8 cellular contexts compared by ENCODE assay signal in the genomic region with DNA sequence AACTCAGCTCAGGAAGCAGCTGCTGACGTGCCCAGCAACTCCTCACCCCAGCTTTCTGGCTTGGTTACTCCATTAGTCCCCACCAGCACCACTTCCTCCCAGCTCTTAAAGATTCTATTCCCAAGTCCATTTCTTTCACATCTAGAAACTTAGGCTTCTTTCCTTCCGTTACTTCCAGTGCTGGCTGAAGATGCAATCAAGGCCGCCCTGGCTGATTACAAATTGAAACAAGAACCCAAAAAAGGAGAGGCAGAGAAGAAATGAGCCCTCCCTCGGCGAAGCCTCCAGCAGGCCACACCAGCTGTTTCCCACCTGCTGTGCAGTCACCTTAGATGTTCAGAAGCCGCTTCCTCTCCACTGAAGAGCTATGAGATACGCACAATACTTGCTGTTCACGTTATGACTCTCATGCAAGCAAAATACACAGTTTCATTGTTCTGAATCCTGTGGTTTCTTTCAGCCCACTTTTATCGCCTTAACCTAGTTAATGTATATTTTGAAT. TPM values are rescaled to one million over a fixed set of nuclear protein-coding genes. Genes with fewer than 3 reads are reported as not detected.
DNase-seq lines count a peak whose midpoint lies in the region; ATAC-seq and TF ChIP-seq lines count a peak whose summit lies in the region.

No MANE protein-coding gene starts in this region.

- H3K9me3 ChIP-seq in sigmoid colon (no peaks in the 10 kb centered on the region), gastrocnemius medialis (no peaks in the 10 kb centered on the region)

- H3K4me1 ChIP-seq in sigmoid colon, result peaks cover 0 to 51% (median 33%) of the 10 kb centered on the region in 4 donors
- peaks cover 24 to 27% of the 10 kb centered on the region in 2 donors for H3K4me1 ChIP-seq in gastrocnemius medialis

- DNase-seq in DMS153 treated with DMSO at 0.1 percent for 48 hours (lab: John Stamatoyannopoulos, UW; ENCODE audit: unreplicated experiment), result peak; percentile 25
- peak; percentile 30 for DNase-seq in NCI-H1092 (lab: John Stamatoyannopoulos, UW)
- peak; percentile 39 for DNase-seq in activated T-cell treated with anti-CD3 and anti-CD28 coated beads, Interleukin-2, amount 50 U/mL, for 4 hours
- no peak for DNase-seq in sigmoid colon
- DNase-seq in NCI-H2081 treated with DMSO at 0.1 percent for 48 hours (lab: John Stamatoyannopoulos, UW), result no peak
- DNase-seq in gastrocnemius medialis, result no peak
- no peak for DNase-seq in cerebellum (ENCODE audit: low spot score)

- H3K4me3 ChIP-seq in sigmoid colon (no peak overlapping the region), gastrocnemius medialis (no peak overlapping the region)

- TF ChIP-seq POLR2A in sigmoid colon (IDR thresholded peaks at IDR 0.05) (no peak), gastrocnemius medialis (IDR thresholded peaks at IDR 0.05) (no peak)

- H3K27ac ChIP-seq in sigmoid colon (peak overlapping the region; percentile 37 to 98 (median 70)), gastrocnemius medialis (no peak overlapping the region)

- H3K36me3 Mint-ChIP-seq in activated T-cell treated with anti-CD3 and anti-CD28 coated beads, Interleukin-2, amount 50 U/mL, for 4 hours (ENCODE audit: insufficient read depth), result peaks cover 44% of the 10 kb centered on the region

- ATAC-seq in GM21528 (IDR thresholded peaks at IDR 0.05; ENCODE audit: low FRiP score, unreplicated experiment), result peak; percentile 68
- ATAC-seq in activated T-cell treated with anti-CD3 and anti-CD28 coated beads, Interleukin-2, amount 50 U/mL, for 4 hours, result peak; percentile 90 to 91
- no peak for ATAC-seq in gastrocnemius medialis

- TF ChIP-seq EP300 in sigmoid colon (IDR thresholded peaks at IDR 0.05), result no peak

- 48 to 82% methylated on average over 9 of the region's 9 CpGs for WGBS in sigmoid colon, 2 donors

- H3K27me3 Mint-ChIP-seq in activated T-cell treated with anti-CD3 and anti-CD28 coated beads, Interleukin-2, amount 50 U/mL, for 4 hours (ENCODE audit: low read depth), result no peaks in the 10 kb centered on the region

- TF ChIP-seq CTCF in sigmoid colon (IDR thresholded peaks at IDR 0.05), result no peak
- TF ChIP-seq CTCF in gastrocnemius medialis (IDR thresholded peaks at IDR 0.05 in 4 of 5, conservative IDR thresholded peaks at IDR 0.05 in 1 of 5), result no peak

- H3K36me3 ChIP-seq in sigmoid colon, result peaks cover 17 to 63% (median 52%) of the 10 kb centered on the region in 4 donors
- H3K36me3 ChIP-seq in gastrocnemius medialis, result peaks cover 2 to 63% of the 10 kb centered on the region in 2 donors

- no peaks in the 10 kb centered on the region for H3K9me3 Mint-ChIP-seq in activated T-cell treated with anti-CD3 and anti-CD28 coated beads, Interleukin-2, amount 50 U/mL, for 4 hours

- in situ Hi-C loops in gastrocnemius medialis (cut with MboI; ENCODE audit: low sequenced_read_pairs in 4 of 4), result loop anchor here (5.0 to 25.0 kb wide), 5 partner anchors 49 to 526 kb away; partner anchors contain the start of genes ALKBH2 (in 4 of the 4), UNG (in 4 of the 4) and SSH1 (in 1 of the 4)

- H3K4me1 Mint-ChIP-seq in activated T-cell treated with anti-CD3 and anti-CD28 coated beads, Interleukin-2, amount 50 U/mL, for 4 hours (ENCODE audit: low read depth), result peaks cover 83% of the 10 kb centered on the region

- peak overlapping the region; percentile 68 for H3K4me3 Mint-ChIP-seq in activated T-cell treated with anti-CD3 and anti-CD28 coated beads, Interleukin-2, amount 50 U/mL, for 4 hours

- intact Hi-C loops in sigmoid colon (cut with DNase I) (loop anchor here (5.0 kb wide), 1 partner anchor 384 kb away; no protein-coding TSS in a partner anchor), gastrocnemius medialis (cut with DNase I; ENCODE audit: low total_unique reads) (no loop called here)

- H3K27me3 ChIP-seq in sigmoid colon, result no peaks in the 10 kb centered on the region
- H3K27me3 ChIP-seq in gastrocnemius medialis, result no peaks in the 10 kb centered on the region

RNA-seq across cellular contexts. Expression of gene ISCU, which starts 6.3 kb away (rescaled TPM):
- total RNA-seq in activated T-cell treated with anti-CD3 and anti-CD28 coated beads, Interleukin-2, amount 50 U/mL, for 4 hours, result 10 to 100 TPM; 62.6 to 90.1 (median 78.7) TPM
- total RNA-seq in sigmoid colon (100 to 1,000 TPM; 197 to 294 (median 260) TPM), gastrocnemius medialis (100 to 1,000 TPM; 232 to 337 (median 249) TPM), cerebellum (40.1 TPM)
- 100 to 1,000 TPM; 117 to 243 (median 187) TPM for polyA plus RNA-seq in sigmoid colon

RNA-seq across cellular contexts. Expression of gene SART3, which starts 7.7 kb away (rescaled TPM):
- total RNA-seq in activated T-cell treated with anti-CD3 and anti-CD28 coated beads, Interleukin-2, amount 50 U/mL, for 4 hours, result 10 to 100 TPM; 83.0 to 92.1 (median 89.4) TPM
- total RNA-seq in sigmoid colon, result 10 to 100 TPM; 45.3 to 69.1 (median 51.8) TPM
- polyA plus RNA-seq in sigmoid colon, result 10 to 100 TPM; 15.3 to 29.9 (median 18.0) TPM
- 10 to 100 TPM; 38.1 to 52.6 (median 51.3) TPM for total RNA-seq in gastrocnemius medialis
- 112 TPM for total RNA-seq in cerebellum

RNA-seq across cellular contexts. Expression of gene TMEM119, which starts 29.2 kb away (rescaled TPM):
- total RNA-seq in activated T-cell treated with anti-CD3 and anti-CD28 coated beads, Interleukin-2, amount 50 U/mL, for 4 hours, result under 1 TPM in 2 of 3 donors, not detected in 1; 0.08 to 0.54 TPM
- total RNA-seq in sigmoid colon (10 to 100 TPM in 1 of 4 donors, 1 to 10 TPM in 2, under 1 TPM in 1; 0.95 to 11.6 (median 6.7) TPM), gastrocnemius medialis (under 1 TPM in 1 of 4 donors, not detected in 3; 0.85 TPM), cerebellum (1.1 TPM)
- 10 to 100 TPM in 1 of 3 donors, 1 to 10 TPM in 2; 1.8 to 16.9 (median 2.4) TPM for polyA plus RNA-seq in sigmoid colon

RNA-seq across cellular contexts. Expression of gene FICD, which starts 53.6 kb away (rescaled TPM):
- 1 to 10 TPM; 6.2 to 9.2 (median 6.9) TPM for total RNA-seq in activated T-cell treated with anti-CD3 and anti-CD28 coated beads, Interleukin-2, amount 50 U/mL, for 4 hours
- 1 to 10 TPM; 2.9 to 5.4 (median 4.1) TPM for total RNA-seq in sigmoid colon
- 1 to 10 TPM in 2 of 3 donors, not detected in 1; 1.2 to 2.9 TPM for polyA plus RNA-seq in sigmoid colon
- 1 to 10 TPM; 3.1 to 4.6 (median 3.6) TPM for total RNA-seq in gastrocnemius medialis
- 3.4 TPM for total RNA-seq in cerebellum

Comparison
In these comparisons a context has a peak if more than half of its experiments do, and no peak if none do; other contexts are left out.
1. DNase-seq: peak in DMS153 treated with DMSO at 0.1 percent for 48 hours (single experiment), NCI-H1092 (single experiment) and activated T-cell treated with anti-CD3 and anti-CD28 coated beads, Interleukin-2, amount 50 U/mL, for 4 hours (single experiment); none in sigmoid colon (single experiment), NCI-H2081 treated with DMSO at 0.1 percent for 48 hours (single experiment), gastrocnemius medialis (0 of 2) and cerebellum (single experiment).
2. ATAC-seq: peak in GM21528 (single experiment) and activated T-cell treated with anti-CD3 and anti-CD28 coated beads, Interleukin-2, amount 50 U/mL, for 4 hours (2 of 2); none in gastrocnemius medialis (0 of 2).
3. H3K27ac ChIP-seq: peak in sigmoid colon (4 of 4); none in gastrocnemius medialis (0 of 4).